In genomic region chr6:127343753-127344659, GRCh38 we compare ENCODE assay signal across 8 cellular contexts. TPM values are rescaled to one million over a fixed set of nuclear protein-coding genes. Genes with fewer than 3 reads are reported as not detected.
DNase-seq lines count a peak whose midpoint lies in the region; ATAC-seq and TF ChIP-seq lines count a peak whose summit lies in the region.

No MANE protein-coding gene starts in this region.

- H2AFZ ChIP-seq in parathyroid adenoma, result peak overlapping the region; percentile 86

- H3K4me3 ChIP-seq in fibroblast of pulmonary artery (replicated peaks; ENCODE audit: low read depth, low read length) (peak overlapping the region; percentile 84), parathyroid adenoma (ENCODE audit: low read depth, low read length) (peak overlapping the region; percentile 75)

- peak overlapping the region; percentile 50 for H3K27ac ChIP-seq in parathyroid adenoma

- in situ Hi-C loops in SK-MEL-5 (cut with HindIII; ENCODE audit: low pct_unique_long_range_greater_than_20kb, low sequenced_read_pairs), result no loop called here

- H3K4me2 ChIP-seq in parathyroid adenoma (ENCODE audit: low read length), result peak overlapping the region; percentile 61

- H3K9me3 ChIP-seq in parathyroid adenoma (ENCODE audit: control insufficient read depth, low read length), result no peaks in the 10 kb centered on the region

- TF ChIP-seq CTCF in fibroblast of pulmonary artery (IDR thresholded peaks at IDR 0.05; ENCODE audit: low read length, missing control alignments) (no peak), parathyroid adenoma (IDR thresholded peaks at IDR 0.05) (no peak)

- peak; percentile 55 for DNase-seq in EH (ENCODE audit: low read depth)
- peak; percentile 12 for DNase-seq in SK-MEL-5 (ENCODE audit: low read depth, low spot score)
- DNase-seq in fibroblast of pulmonary artery (ENCODE audit: low read depth), result peak; percentile 45
- DNase-seq in SHP77 treated with DMSO at 0.1 percent for 48 hours (lab: John Stamatoyannopoulos, UW), result no peak
- DNase-seq in mesenteric fat pad (ENCODE audit: low spot score), result no peak

- no peaks in the 10 kb centered on the region for H3K36me3 ChIP-seq in parathyroid adenoma (ENCODE audit: control insufficient read depth, insufficient read depth, low read length)

- H3K9ac ChIP-seq in parathyroid adenoma, result no peak overlapping the region

- no peaks in the 10 kb centered on the region for H3K4me1 ChIP-seq in parathyroid adenoma

- peaks cover 9% of the 10 kb centered on the region for H3K79me2 ChIP-seq in parathyroid adenoma

- peak; percentile 17 for ATAC-seq in HG03354 (IDR thresholded peaks at IDR 0.05; ENCODE audit: poor library complexity, severe bottlenecking, unreplicated experiment)
- no peak for ATAC-seq in HG03469 (IDR thresholded peaks at IDR 0.05; ENCODE audit: unreplicated experiment)

- H3K27me3 ChIP-seq in parathyroid adenoma (ENCODE audit: control insufficient read depth, insufficient read depth, low read length), result no peaks in the 10 kb centered on the region

RNA-seq across cellular contexts. Expression of gene ECHDC1, which starts 0.6 kb away (rescaled TPM):
- total RNA-seq in SK-MEL-5 (2014; rRNA removed; shearing (Covaris generic)), result 52.8 and 57.3 TPM in 2 replicates
- 43.8 and 60.5 TPM in 2 replicates for polyA plus RNA-seq in SK-MEL-5 (2015; cell fraction: cytosol; rRNA removed)
- 34.2 and 34.9 TPM in 2 replicates for polyA plus RNA-seq in SK-MEL-5 (2015; cell fraction: nucleus; rRNA removed)
- total RNA-seq in mesenteric fat pad, result 70.7 TPM

Comparison
In these comparisons a context has a peak if more than half of its experiments do, and no peak if none do; other contexts are left out.
1. DNase-seq: peak in EH (single experiment), SK-MEL-5 (single experiment) and fibroblast of pulmonary artery (single experiment); none in SHP77 treated with DMSO at 0.1 percent for 48 hours (single experiment) and mesenteric fat pad (single experiment).